Comparison of ENCODE assay signal across 7 cellular contexts in genomic region chr6:63805808-63806572, GRCh38.
DNase-seq lines count a peak whose midpoint lies in the region; ATAC-seq, FAIRE-seq and TF ChIP-seq lines count a peak whose summit lies in the region.

No MANE protein-coding gene starts in this region.

- no peaks in the 10 kb centered on the region for H3K27me3 ChIP-seq in left ventricle myocardium inferior (ENCODE audit: low read depth)
- H3K27me3 ChIP-seq in transverse colon = no peaks in the 10 kb centered on the region

- intact Hi-C loops in left ventricle myocardium inferior (cut with micrococcal nuclease) = no loop called here
- intact Hi-C loops in transverse colon (cut with DNase I; ENCODE audit: low total_unique reads) = no loop called here

- in situ Hi-C loops in transverse colon (cut with MboI; ENCODE audit: low pct_ligation_motif_present in 1 of 4, low pct_unique_long_range_greater_than_20kb in 1 of 4, low sequenced_read_pairs in 3 of 4) = no loop called here

- 29 to 36% methylated on average over 5 of the region's 5 CpGs for WGBS in transverse colon (ENCODE audit: low coverage in 1 of 2), 2 donors

- H3K4me1 ChIP-seq in left ventricle myocardium inferior (peaks cover 14% of the 10 kb centered on the region), transverse colon (peaks cover 0 to 17% (median 4%) of the 10 kb centered on the region in 4 donors)

- H3K27ac ChIP-seq in left ventricle myocardium inferior (replicated peaks) (peak overlapping the region; percentile 29), transverse colon (peak overlapping the region in 3 of 4 donors; percentile 10 to 58 (median 57))

- no peaks in the 10 kb centered on the region for H3K36me3 ChIP-seq in left ventricle myocardium inferior
- no peaks in the 10 kb centered on the region for H3K36me3 ChIP-seq in transverse colon

- TF ChIP-seq EP300 in transverse colon (IDR thresholded peaks at IDR 0.05; ENCODE audit: low read depth) = no peak

- H3K9me3 ChIP-seq in left ventricle myocardium inferior (replicated peaks) (no peaks in the 10 kb centered on the region), transverse colon (no peaks in the 10 kb centered on the region)

- TF ChIP-seq CTCF in left ventricle myocardium inferior (IDR thresholded peaks at IDR 0.05; ENCODE audit: borderline replicate concordance) = no peak
- TF ChIP-seq CTCF in transverse colon (IDR thresholded peaks at IDR 0.05) = no peak

- TF ChIP-seq POLR2A in transverse colon (IDR thresholded peaks at IDR 0.05) = no peak

- H3K4me3 ChIP-seq in left ventricle myocardium inferior (no peak overlapping the region), transverse colon (no peak overlapping the region)

- no peak for FAIRE-seq in HTR-8/SVneo (lab: Jason Lieb, UNC)

- ATAC-seq in GM18519 (IDR thresholded peaks at IDR 0.05; ENCODE audit: low FRiP score, unreplicated experiment) = no peak

- peak; percentile 30 for DNase-seq in HTR-8/SVneo (ENCODE audit: insufficient read length, low spot score)
- peak; percentile 72 for DNase-seq in SW480 (ENCODE audit: low spot score)
- no peak for DNase-seq in left ventricle myocardium inferior
- no peak for DNase-seq in transverse colon
- DNase-seq in NCI-H128 (lab: John Stamatoyannopoulos, UW; ENCODE audit: unreplicated experiment) = no peak
- DNase-seq in GOT3 (lab: John Stamatoyannopoulos, UW) = no peak

Comparison
In these comparisons a context has a peak if more than half of its experiments do, and no peak if none do; other contexts are left out.
1. DNase-seq: peak in HTR-8/SVneo (single experiment) and SW480 (single experiment); none in left ventricle myocardium inferior (single experiment), transverse colon (single experiment), NCI-H128 (single experiment) and GOT3 (single experiment).